ENCODE assay signal across 6 cellular contexts in the genomic region with DNA sequence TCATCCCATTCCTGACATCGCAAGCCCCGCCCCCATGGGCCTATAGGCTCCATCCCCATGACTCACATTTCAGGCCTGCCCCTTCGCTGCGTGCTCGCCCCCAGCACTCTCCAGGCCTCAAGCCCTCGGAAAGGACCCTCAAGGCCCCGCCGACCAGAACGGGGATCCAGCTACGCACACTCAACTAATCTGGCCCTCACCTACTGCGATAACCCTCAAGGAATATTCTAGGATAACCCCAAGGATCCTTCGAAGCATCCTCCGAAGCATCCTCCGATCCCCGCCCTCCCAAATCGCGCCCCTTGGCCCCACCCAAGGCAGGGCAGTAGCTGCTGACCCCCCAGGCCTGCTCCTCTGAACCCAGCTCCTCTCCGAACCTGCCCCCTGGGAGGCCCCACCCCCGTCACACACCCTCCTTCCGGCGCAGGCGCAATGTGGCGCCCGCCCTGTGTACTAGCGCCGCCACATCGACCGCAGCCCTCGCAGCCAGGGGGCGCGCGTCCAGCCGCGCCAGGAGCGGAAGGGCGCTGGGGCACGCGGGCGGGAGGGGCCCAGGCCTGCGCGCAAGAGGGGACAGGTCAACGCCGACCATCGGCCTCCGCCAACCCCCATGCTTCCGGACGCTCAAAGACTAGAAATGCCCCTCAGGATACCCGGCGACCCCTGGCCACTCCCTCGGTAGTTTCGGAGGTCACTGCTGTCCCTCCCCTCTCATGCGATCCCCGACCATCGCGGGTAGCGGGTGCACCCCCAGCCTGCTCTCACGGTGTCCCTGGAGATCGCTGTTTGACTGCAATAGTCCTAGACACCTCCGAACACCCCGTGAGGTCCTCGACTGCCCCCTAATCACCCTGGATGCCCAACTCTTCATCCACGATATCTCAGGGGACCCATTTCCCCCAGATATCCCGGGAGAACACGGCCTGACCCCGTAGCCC. TPM values are rescaled to one million over a fixed set of nuclear protein-coding genes. Genes with fewer than 3 reads are reported as not detected.
DNase-seq lines count a peak whose midpoint lies in the region; ATAC-seq and TF ChIP-seq lines count a peak whose summit lies in the region.

No MANE protein-coding gene starts in this region.

- H3K4me1 ChIP-seq in thoracic aorta (ENCODE audit: control insufficient read depth in 1 of 2, low read depth in 2 of 2) = no peaks in the 10 kb centered on the region

- H3K9me3 Mint-ChIP-seq in MCF 10A (ENCODE audit: unreplicated experiment) = peaks cover 2% of the 10 kb centered on the region
- peaks cover 9% of the 10 kb centered on the region for H3K9me3 Mint-ChIP-seq in mesothelial cell of epicardium

- peaks cover 7% of the 10 kb centered on the region for H3K4me1 Mint-ChIP-seq in MCF 10A (ENCODE audit: insufficient read depth, unreplicated experiment)
- H3K4me1 Mint-ChIP-seq in mesothelial cell of epicardium = peaks cover 10% of the 10 kb centered on the region

- peak; percentile 46 for TF ChIP-seq CTCF in MCF 10A (IDR thresholded peaks at IDR 0.05; ENCODE audit: unreplicated experiment)
- peak; percentile 51 for TF ChIP-seq CTCF in mesothelial cell of epicardium (IDR thresholded peaks at IDR 0.05; ENCODE audit: unreplicated experiment)
- peak; percentile 64 for TF ChIP-seq CTCF in thoracic aorta (IDR thresholded peaks at IDR 0.05)

- peak overlapping the region; percentile 78 for H3K4me3 ChIP-seq in thoracic aorta

- peak; percentile 74 for ATAC-seq in GM18861 (IDR thresholded peaks at IDR 0.05; ENCODE audit: unreplicated experiment)
- peak; percentile 85 for ATAC-seq in thoracic aorta (ENCODE audit: insufficient number of reproducible peaks, low FRiP score, low read depth)

- POLR2A ChIA-PET in MCF 10A (lab: Yijun Ruan, JAX) = interaction anchor here (0.5 to 3.4 kb wide), 11 partner anchors 10 to 198 kb away, joined by 3 to 31 read pairs (median 4); a partner anchor contains a TSS

- no peaks in the 10 kb centered on the region for H3K9me3 ChIP-seq in thoracic aorta

- H3K36me3 ChIP-seq in thoracic aorta = no peaks in the 10 kb centered on the region

- H3K27ac Mint-ChIP-seq in MCF 10A (ENCODE audit: low read depth, unreplicated experiment) (peak overlapping the region; percentile 99), mesothelial cell of epicardium (peak overlapping the region; percentile 99)

- no TSS peak for BruUV-seq in MCF 10A (replicated peaks; lab: Mats Ljungman, UMichigan)

- H3K4me3 Mint-ChIP-seq in MCF 10A (ENCODE audit: unreplicated experiment) (peak overlapping the region; percentile 96), mesothelial cell of epicardium (peak overlapping the region; percentile 78)

- no peaks in the 10 kb centered on the region for H3K27me3 Mint-ChIP-seq in MCF 10A (ENCODE audit: insufficient read depth, unreplicated experiment)
- H3K27me3 Mint-ChIP-seq in mesothelial cell of epicardium (ENCODE audit: low read depth) = no peaks in the 10 kb centered on the region

- intact Hi-C loops in MCF 10A (cut with micrococcal nuclease) = loop anchor here (1.0 to 5.0 kb wide), 2 partner anchors 10 to 34 kb away; a partner anchor contains a TSS

- peaks cover 7% of the 10 kb centered on the region for H3K36me3 Mint-ChIP-seq in MCF 10A (ENCODE audit: insufficient read depth, unreplicated experiment)
- H3K36me3 Mint-ChIP-seq in mesothelial cell of epicardium = peaks cover 2% of the 10 kb centered on the region

- CTCF ChIA-PET in MCF 10A (lab: Yijun Ruan, JAX) = interaction anchor here (0.5 to 1.9 kb wide), 13 partner anchors 8 to 335 kb away, joined by 3 to 15 read pairs (median 4); a partner anchor contains a TSS

- H3K27ac ChIP-seq in thoracic aorta = peak overlapping the region; percentile 92 to 94

- H3K27me3 ChIP-seq in thoracic aorta (replicated peaks; ENCODE audit: insufficient read depth) = no peaks in the 10 kb centered on the region

- DNase-seq in HS-5 (ENCODE audit: low read depth) = peak; percentile 68
- DNase-seq in SK-N-DZ (ENCODE audit: low spot score) = peak; percentile 88
- DNase-seq in MCF 10A (ENCODE audit: unreplicated experiment) = peak; percentile 91
- peak; percentile 66 to 83 for DNase-seq in mesothelial cell of epicardium (ENCODE audit: low spot score in 2 of 2, unreplicated experiment in 2 of 2)
- DNase-seq in thoracic aorta (ENCODE audit: low spot score) = peak; percentile 68

RNA-seq across cellular contexts. Expression of a gene that starts 6.4 kb away (rescaled TPM):
- polyA plus RNA-seq in SK-N-DZ (2014; cell fraction: cytosol; rRNA removed) = 1.3 and 4.1 TPM in 2 replicates
- 1.5 and 8.2 TPM in 2 replicates for polyA plus RNA-seq in SK-N-DZ (2014; cell fraction: nucleus; rRNA removed)
- total RNA-seq in MCF 10A (2022) (0.52 and 0.84 TPM in 2 replicates), mesothelial cell of epicardium (6.3 to 7.1 TPM (median 6.4 TPM) in 3 replicates), thoracic aorta (10 to 100 TPM in 1 of 2 donors, 1 to 10 TPM in 1; 3.5 to 16.8 TPM)

RNA-seq across cellular contexts. Expression of a gene that starts 15.5 kb away (rescaled TPM):
- 3.0 and 4.3 TPM in 2 replicates for polyA plus RNA-seq in SK-N-DZ (2014; cell fraction: cytosol; rRNA removed)
- 0.61 and 4.2 TPM in 2 replicates for polyA plus RNA-seq in SK-N-DZ (2014; cell fraction: nucleus; rRNA removed)
- total RNA-seq in MCF 10A (2022) (292 and 308 TPM in 2 replicates), mesothelial cell of epicardium (37.5 to 38.1 TPM (median 37.8 TPM) in 3 replicates), thoracic aorta (100 to 1,000 TPM in 1 of 2 donors, 10 to 100 TPM in 1; 90.2 to 101 TPM)

RNA-seq across cellular contexts. Expression of a gene that starts 30.0 kb away (rescaled TPM):
- 0.42 TPM in 1 of 2 replicates, not detected in the other for polyA plus RNA-seq in SK-N-DZ (2014; cell fraction: cytosol; rRNA removed)
- polyA plus RNA-seq in SK-N-DZ (2014; cell fraction: nucleus; rRNA removed) = not detected in 2 replicates
- total RNA-seq in MCF 10A (2022) (14.5 and 15.7 TPM in 2 replicates), mesothelial cell of epicardium (11.9 to 13.5 TPM (median 13.4 TPM) in 3 replicates), thoracic aorta (10 to 100 TPM; 21.4 to 46.7 TPM)

RNA-seq across cellular contexts. Expression of a gene that starts 32.6 kb away (rescaled TPM):
- polyA plus RNA-seq in SK-N-DZ (2014; cell fraction: cytosol; rRNA removed) = 31.4 and 36.0 TPM in 2 replicates
- 14.1 and 14.9 TPM in 2 replicates for polyA plus RNA-seq in SK-N-DZ (2014; cell fraction: nucleus; rRNA removed)
- total RNA-seq in MCF 10A (2022) = 22.0 and 24.4 TPM in 2 replicates
- total RNA-seq in mesothelial cell of epicardium = 16.4 to 18.2 TPM (median 17.2 TPM) in 3 replicates
- total RNA-seq in thoracic aorta = 10 to 100 TPM; 22.2 to 23.3 TPM

RNA-seq across cellular contexts. Expression of a gene that starts 43.8 kb away (rescaled TPM):
- polyA plus RNA-seq in SK-N-DZ (2014; cell fraction: cytosol; rRNA removed) = 85.8 and 95.0 TPM in 2 replicates
- polyA plus RNA-seq in SK-N-DZ (2014; cell fraction: nucleus; rRNA removed) = 34.6 and 45.1 TPM in 2 replicates
- 0.75 and 0.79 TPM in 2 replicates for total RNA-seq in MCF 10A (2022)
- 0.27 to 0.33 TPM (median 0.32 TPM) in 3 replicates for total RNA-seq in mesothelial cell of epicardium
- total RNA-seq in thoracic aorta = 1 to 10 TPM; 3.2 to 6.9 TPM

Comparison
In these comparisons a context has a peak if more than half of its experiments do, and no peak if none do; other contexts are left out.
1. Peak in every context shown above with its lines: DNase-seq, ATAC-seq, H3K4me3 ChIP-seq and H3K27ac ChIP-seq.